In the genomic region with DNA sequence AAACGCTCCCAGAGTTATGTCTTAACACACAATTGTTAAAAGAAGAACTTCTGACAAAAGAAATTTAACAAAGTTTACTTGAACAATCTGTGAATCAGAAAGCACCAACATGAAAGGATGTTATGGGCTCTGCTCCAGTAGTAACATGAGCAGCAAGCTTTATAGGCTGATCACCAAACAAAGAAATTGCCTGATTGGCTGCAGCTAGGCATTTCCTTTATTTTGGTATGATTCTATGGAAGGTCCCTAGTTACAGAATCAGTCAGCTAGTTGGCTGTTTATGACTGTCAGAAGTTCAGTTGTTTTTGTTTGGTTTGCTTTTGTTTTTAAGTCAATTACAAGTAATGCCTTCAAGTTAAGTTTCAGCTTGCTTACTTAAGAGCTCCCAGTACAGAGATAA, we compare ENCODE assay signal across 9 cellular contexts.
DNase-seq lines count a peak whose midpoint lies in the region; ATAC-seq and TF ChIP-seq lines count a peak whose summit lies in the region.
"Had no signal": no experiment of that assay in that cellular context is flagged by ENCODE, and none has a peak within 500 bp of the region (broad histone marks: within the 10 kb centered on the region; RNA-seq: fewer than 3 reads in every experiment).

No MANE protein-coding gene starts in this region.

- H3K9me3 Mint-ChIP-seq in activated CD8-positive, alpha-beta T cell treated with anti-CD3 and anti-CD28 coated beads for 36 hours = no peaks in the 10 kb centered on the region
- H3K9me3 Mint-ChIP-seq in activated CD8-positive, alpha-beta T cell treated with anti-CD3 and anti-CD28 coated beads, Interleukin-2, amount 10 ng/mL, durations not matched to agents 7 days and 5 days (ENCODE audit: insufficient read depth) = no peaks in the 10 kb centered on the region
- no peaks in the 10 kb centered on the region for H3K9me3 Mint-ChIP-seq in nephron progenitor cell

- H3K36me3 Mint-ChIP-seq in activated CD8-positive, alpha-beta T cell treated with anti-CD3 and anti-CD28 coated beads for 36 hours (ENCODE audit: low read depth) = no peaks in the 10 kb centered on the region
- no peaks in the 10 kb centered on the region for H3K36me3 Mint-ChIP-seq in activated CD8-positive, alpha-beta T cell treated with anti-CD3 and anti-CD28 coated beads, Interleukin-2, amount 10 ng/mL, durations not matched to agents 7 days and 5 days (ENCODE audit: low read depth)
- no peaks in the 10 kb centered on the region for H3K36me3 Mint-ChIP-seq in nephron progenitor cell (ENCODE audit: low read depth)

- H3K27ac ChIP-seq in lower lobe of right lung = no peak overlapping the region
- H3K27ac ChIP-seq in effector memory CD4-positive, alpha-beta T cell (ENCODE audit: insufficient read depth, low read length, poor library complexity, severe bottlenecking) = no peak overlapping the region

- TF ChIP-seq CTCF in activated CD8-positive, alpha-beta T cell treated with anti-CD3 and anti-CD28 coated beads for 36 hours (IDR thresholded peaks at IDR 0.05) = no peak
- no peak for TF ChIP-seq CTCF in nephron progenitor cell (IDR thresholded peaks at IDR 0.05)
- no peak for TF ChIP-seq CTCF in lower lobe of right lung (IDR thresholded peaks at IDR 0.05)

- no peaks in the 10 kb centered on the region for H3K36me3 ChIP-seq in lower lobe of right lung
- H3K36me3 ChIP-seq in effector memory CD4-positive, alpha-beta T cell (ENCODE audit: control insufficient read depth, insufficient read depth, low read length) = no peaks in the 10 kb centered on the region

- H3K4me1 ChIP-seq in lower lobe of right lung = no peaks in the 10 kb centered on the region
- H3K4me1 ChIP-seq in effector memory CD4-positive, alpha-beta T cell (ENCODE audit: control insufficient read depth, insufficient read depth, low read length, poor library complexity, severe bottlenecking) = no peaks in the 10 kb centered on the region

- POLR2A ChIA-PET in activated CD8-positive, alpha-beta T cell treated with anti-CD3 and anti-CD28 coated beads for 36 hours (lab: Charles Lee) = no interaction called here
- POLR2A ChIA-PET in activated CD8-positive, alpha-beta T cell treated with anti-CD3 and anti-CD28 coated beads, Interleukin-2, amount 10 ng/mL, durations not matched to agents 7 days and 5 days (lab: Charles Lee) = interaction anchor here (1.2 kb wide), 1 partner anchor 102 kb away, joined by 7 read pairs; a partner anchor contains a TSS

- H3K4me1 Mint-ChIP-seq in activated CD8-positive, alpha-beta T cell treated with anti-CD3 and anti-CD28 coated beads for 36 hours (ENCODE audit: low read depth) = no peaks in the 10 kb centered on the region
- H3K4me1 Mint-ChIP-seq in activated CD8-positive, alpha-beta T cell treated with anti-CD3 and anti-CD28 coated beads, Interleukin-2, amount 10 ng/mL, durations not matched to agents 7 days and 5 days (ENCODE audit: low read depth) = no peaks in the 10 kb centered on the region
- H3K4me1 Mint-ChIP-seq in nephron progenitor cell = peaks cover 14% of the 10 kb centered on the region

- H3K4me3 ChIP-seq in lower lobe of right lung = no peak overlapping the region
- no peak overlapping the region for H3K4me3 ChIP-seq in effector memory CD4-positive, alpha-beta T cell (ENCODE audit: insufficient read depth, low read depth, low read length, poor library complexity, severe bottlenecking)

- peak; percentile 1 for DNase-seq in activated CD8-positive, alpha-beta T cell treated with anti-CD3 and anti-CD28 coated beads for 36 hours
- DNase-seq in activated CD8-positive, alpha-beta T cell treated with anti-CD3 and anti-CD28 coated beads, Interleukin-2, amount 10 ng/mL, durations not matched to agents 7 days and 5 days = no peak
- no peak for DNase-seq in nephron progenitor cell
- no peak for DNase-seq in lower lobe of right lung
- DNase-seq in effector memory CD4-positive, alpha-beta T cell = no peak
- no peak for DNase-seq in NCI-H2227 treated with DMSO at 0.1 percent for 48 hours (lab: John Stamatoyannopoulos, UW)
- DNase-seq: hypothalamus had no signal

- intact Hi-C loops in activated CD8-positive, alpha-beta T cell treated with anti-CD3 and anti-CD28 coated beads for 36 hours (cut with micrococcal nuclease) = no loop called here
- intact Hi-C loops in lower lobe of right lung (cut with DNase I) = no loop called here

- peaks cover 2% of the 10 kb centered on the region for H3K27me3 Mint-ChIP-seq in activated CD8-positive, alpha-beta T cell treated with anti-CD3 and anti-CD28 coated beads for 36 hours
- no peaks in the 10 kb centered on the region for H3K27me3 Mint-ChIP-seq in activated CD8-positive, alpha-beta T cell treated with anti-CD3 and anti-CD28 coated beads, Interleukin-2, amount 10 ng/mL, durations not matched to agents 7 days and 5 days (ENCODE audit: low read depth)
- H3K27me3 Mint-ChIP-seq in nephron progenitor cell (ENCODE audit: low read depth, poor library complexity) = no peaks in the 10 kb centered on the region

- H3K27me3 ChIP-seq in lower lobe of right lung (ENCODE audit: low read depth) = no peaks in the 10 kb centered on the region
- H3K27me3 ChIP-seq in effector memory CD4-positive, alpha-beta T cell (replicated peaks; ENCODE audit: control insufficient read depth, insufficient read depth, low read length, poor library complexity, severe bottlenecking) = no peaks in the 10 kb centered on the region

- H3K4me3 Mint-ChIP-seq in activated CD8-positive, alpha-beta T cell treated with anti-CD3 and anti-CD28 coated beads for 36 hours = no peak overlapping the region
- no peak overlapping the region for H3K4me3 Mint-ChIP-seq in activated CD8-positive, alpha-beta T cell treated with anti-CD3 and anti-CD28 coated beads, Interleukin-2, amount 10 ng/mL, durations not matched to agents 7 days and 5 days
- no peak overlapping the region for H3K4me3 Mint-ChIP-seq in nephron progenitor cell

- no peaks in the 10 kb centered on the region for H3K9me3 ChIP-seq in lower lobe of right lung
- no peaks in the 10 kb centered on the region for H3K9me3 ChIP-seq in effector memory CD4-positive, alpha-beta T cell (ENCODE audit: control insufficient read depth, low read length)

- no peak overlapping the region for H3K27ac Mint-ChIP-seq in activated CD8-positive, alpha-beta T cell treated with anti-CD3 and anti-CD28 coated beads for 36 hours
- H3K27ac Mint-ChIP-seq in activated CD8-positive, alpha-beta T cell treated with anti-CD3 and anti-CD28 coated beads, Interleukin-2, amount 10 ng/mL, durations not matched to agents 7 days and 5 days = no peak overlapping the region
- peak overlapping the region; percentile 1 for H3K27ac Mint-ChIP-seq in nephron progenitor cell

- peak; percentile 62 for ATAC-seq in activated CD8-positive, alpha-beta T cell treated with anti-CD3 and anti-CD28 coated beads for 36 hours
- no peak for ATAC-seq in activated CD8-positive, alpha-beta T cell treated with anti-CD3 and anti-CD28 coated beads, Interleukin-2, amount 10 ng/mL, durations not matched to agents 7 days and 5 days
- peak; percentile 93 for ATAC-seq in HG02610 (IDR thresholded peaks at IDR 0.05; ENCODE audit: unreplicated experiment)
- peak; percentile 81 for ATAC-seq in HG03565 (IDR thresholded peaks at IDR 0.05; ENCODE audit: unreplicated experiment)
- ATAC-seq in lower lobe of right lung = no peak

- CTCF ChIA-PET in activated CD8-positive, alpha-beta T cell treated with anti-CD3 and anti-CD28 coated beads for 36 hours (lab: Charles Lee) = no interaction called here
- CTCF ChIA-PET in activated CD8-positive, alpha-beta T cell treated with anti-CD3 and anti-CD28 coated beads, Interleukin-2, amount 10 ng/mL, durations not matched to agents 7 days and 5 days (lab: Charles Lee) = no interaction called here

Comparison
In these comparisons a context has a peak if more than half of its experiments do, and no peak if none do; other contexts are left out.
1. ATAC-seq: peak in activated CD8-positive, alpha-beta T cell treated with anti-CD3 and anti-CD28 coated beads for 36 hours (single experiment), HG02610 (single experiment) and HG03565 (single experiment); none in activated CD8-positive, alpha-beta T cell treated with anti-CD3 and anti-CD28 coated beads, Interleukin-2, amount 10 ng/mL, durations not matched to agents 7 days and 5 days (single experiment) and lower lobe of right lung (0 of 2).